Comparison of ENCODE assay signal across 22 cellular contexts in the genomic region with DNA sequence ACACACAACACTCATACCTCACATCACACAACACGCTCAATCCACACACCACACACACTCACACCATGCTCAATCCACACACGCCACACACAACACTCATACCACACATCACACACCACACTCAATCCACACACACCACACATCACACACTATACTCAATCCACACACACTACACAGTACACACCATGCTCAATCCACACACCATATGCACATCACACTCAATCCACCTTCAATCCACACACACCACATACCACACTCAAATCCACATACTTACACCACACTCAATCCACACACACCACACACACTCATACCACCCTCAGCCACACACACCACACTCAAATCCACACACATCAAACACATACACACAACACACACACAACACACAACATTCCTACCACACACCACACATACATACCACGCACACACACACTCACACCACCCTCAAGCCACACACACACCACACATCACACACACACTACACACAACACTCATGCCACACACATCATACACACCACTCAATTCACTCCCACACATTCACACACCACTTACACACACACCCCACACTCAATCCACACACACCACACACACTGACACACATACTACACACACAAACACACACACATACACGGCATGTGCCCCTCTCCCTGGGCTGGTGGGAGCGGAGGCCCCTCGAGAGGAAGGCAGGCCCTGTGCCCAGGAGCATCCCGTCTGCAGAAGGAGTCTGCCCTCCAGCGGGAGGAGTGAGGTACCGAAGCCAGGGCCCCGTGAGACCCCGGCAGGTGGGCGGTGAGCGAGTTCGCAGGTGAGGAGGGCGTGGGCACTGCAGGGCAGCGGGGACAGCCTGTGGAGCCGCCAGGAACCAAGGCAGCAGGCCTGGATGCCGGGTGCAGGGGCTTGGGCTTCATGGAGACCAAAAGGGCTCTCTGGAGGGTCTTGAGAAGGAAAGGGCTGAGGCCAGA. TPM values are rescaled to one million over a fixed set of nuclear protein-coding genes. Genes with fewer than 3 reads are reported as not detected.
A peak's percentile ranks its signal among the peaks of the same experiment; 100 is the strongest.
DNase-seq lines count a peak whose midpoint lies in the region; ATAC-seq and TF ChIP-seq lines count a peak whose summit lies in the region.
"Had no signal": no experiment of that assay in that cellular context is flagged by ENCODE, and none has a peak within 500 bp of the region (broad histone marks: within the 10 kb centered on the region; RNA-seq: fewer than 3 reads in every experiment).

No MANE protein-coding gene starts in this region.

- H3K36me3 ChIP-seq in RWPE2 (ENCODE audit: low read depth) (no peaks in the 10 kb centered on the region), trophoblast cell (ENCODE audit: control insufficient read depth in 1 of 2, insufficient read depth in 2 of 2, low read length in 2 of 2) (no peaks in the 10 kb centered on the region)
- H3K36me3 ChIP-seq: BE2C, heart left ventricle, transverse colon had no signal

- H3K9me3 ChIP-seq in RWPE2 (ENCODE audit: severe bottlenecking) = no peaks in the 10 kb centered on the region
- peaks cover 6% of the 10 kb centered on the region for H3K9me3 ChIP-seq in trophoblast cell (ENCODE audit: insufficient read depth, low read depth, low read length)
- H3K9me3 ChIP-seq: heart left ventricle, transverse colon had no signal

- WGBS in trophoblast cell (ENCODE audit: extremely low coverage, insufficient coverage, insufficient read length) = 99% methylated on average over 3 of the region's 18 CpGs

- no peak overlapping the region for H3K27ac Mint-ChIP-seq in activated naive CD4-positive, alpha-beta T cell treated with anti-CD3 and anti-CD28 coated beads, Interleukin-2, amount 10 ng/mL, durations not matched to agents 7 days and 5 days
- H3K27ac Mint-ChIP-seq: activated CD4-positive, alpha-beta T cell treated with anti-CD3 and anti-CD28 coated beads, Interleukin-2, amount 10 ng/mL, durations not matched to agents 7 days and 5 days had no signal

- H2BK12ac ChIP-seq in trophoblast cell (ENCODE audit: low read length) = no peak overlapping the region

- H3K27me3 Mint-ChIP-seq in activated naive CD4-positive, alpha-beta T cell treated with anti-CD3 and anti-CD28 coated beads, Interleukin-2, amount 10 ng/mL, durations not matched to agents 7 days and 5 days = peaks cover 24% of the 10 kb centered on the region
- H3K27me3 Mint-ChIP-seq: activated CD4-positive, alpha-beta T cell treated with anti-CD3 and anti-CD28 coated beads, Interleukin-2, amount 10 ng/mL, durations not matched to agents 7 days and 5 days had no signal

- DNase-seq in NCI-H1436 (lab: John Stamatoyannopoulos, UW) (peak; percentile 86), NCI-H1436 treated with DMSO at 0.1 percent for 48 hours (lab: John Stamatoyannopoulos, UW) (no peak), RWPE2 (ENCODE audit: low spot score) (no peak), trophoblast cell (no peak), NCI-H1092 treated with DMSO at 0.1 percent for 48 hours (lab: John Stamatoyannopoulos, UW) (no peak), SW480 (ENCODE audit: low spot score) (no peak)
- DNase-seq in activated naive CD4-positive, alpha-beta T cell treated with anti-CD3 and anti-CD28 coated beads, Interleukin-2, amount 10 ng/mL, durations not matched to agents 7 days and 5 days = no peak
- DNase-seq: activated CD4-positive, alpha-beta T cell treated with anti-CD3 and anti-CD28 coated beads, Interleukin-2, amount 10 ng/mL, durations not matched to agents 7 days and 5 days; activated CD8-positive, alpha-beta memory T cell treated with anti-CD3 and anti-CD28 coated beads, Interleukin-2, amount 50 U/mL, for 48 hours; activated gamma-delta T cell treated with Interleukin-2 at 50 U/mL for 16 hours; amygdala; BE2C; heart left ventricle; NCI-H1048; NCI-H510A treated with DMSO at 0.1 percent for 48 hours; stimulated activated CD4-positive, alpha-beta T cell treated with anti-CD3 and anti-CD28 coated beads, Interleukin-2, amount 100 ng/mL, for 24 hours; stimulated activated naive CD8-positive, alpha-beta T cell treated with anti-CD3 and anti-CD28 coated beads, Interleukin-15, Interleukin-2, amounts not matched to agents 100 U/mL and 50 U/mL, for 24 hours; transverse colon had no signal

- H3K4me3 ChIP-seq in RWPE2 (ENCODE audit: severe bottlenecking) (no peak overlapping the region), trophoblast cell (ENCODE audit: low read depth, low read length) (peak overlapping the region; percentile 42)
- H3K4me3 ChIP-seq: heart left ventricle, transverse colon had no signal

- H4K91ac ChIP-seq in trophoblast cell (ENCODE audit: low read depth, low read length) = no peak overlapping the region

- no peak overlapping the region for H2AFZ ChIP-seq in trophoblast cell (ENCODE audit: insufficient read depth, low read length, poor library complexity)
- H2AFZ ChIP-seq: parathyroid adenoma had no signal

- H3K27ac ChIP-seq in RWPE2 (ENCODE audit: poor library complexity, severe bottlenecking) (no peak overlapping the region), trophoblast cell (ENCODE audit: low read depth, low read length) (no peak overlapping the region)
- H3K27ac ChIP-seq: 22Rv1, heart left ventricle, KMS-11, parathyroid adenoma, transverse colon had no signal

- 0 out of 3 replicates have a peak, but pooled peaks have one; percentile 14 for ATAC-seq in RWPE2 (ENCODE audit: low read depth)
- ATAC-seq in esophagus mucosa = peak; percentile 21

- no peak overlapping the region for H2AK5ac ChIP-seq in trophoblast cell (ENCODE audit: low read length)

- no peaks in the 10 kb centered on the region for H3K79me2 ChIP-seq in trophoblast cell (ENCODE audit: control insufficient read depth, insufficient read depth, low read length, poor library complexity)
- H3K79me2 ChIP-seq: parathyroid adenoma had no signal

- no peak overlapping the region for H4K8ac ChIP-seq in trophoblast cell (ENCODE audit: low read depth, low read length)

- no peak overlapping the region for H3K4me3 Mint-ChIP-seq in activated naive CD4-positive, alpha-beta T cell treated with anti-CD3 and anti-CD28 coated beads, Interleukin-2, amount 10 ng/mL, durations not matched to agents 7 days and 5 days
- H3K4me3 Mint-ChIP-seq: activated CD4-positive, alpha-beta T cell treated with anti-CD3 and anti-CD28 coated beads, Interleukin-2, amount 10 ng/mL, durations not matched to agents 7 days and 5 days had no signal

- no peaks in the 10 kb centered on the region for H3K4me1 ChIP-seq in RWPE2 (ENCODE audit: insufficient read depth, poor library complexity, severe bottlenecking)
- H3K4me1 ChIP-seq in trophoblast cell (ENCODE audit: control insufficient read depth in 1 of 2, insufficient read depth in 2 of 2, low read length in 2 of 2) = no peaks in the 10 kb centered on the region
- H3K4me1 ChIP-seq: BE2C, parathyroid adenoma, transverse colon had no signal

- no peaks in the 10 kb centered on the region for H3K79me1 ChIP-seq in trophoblast cell (ENCODE audit: low read length)

- no peak for TF ChIP-seq CTCF in RWPE2 (IDR thresholded peaks at IDR 0.05; ENCODE audit: poor library complexity, severe bottlenecking)

- no peak overlapping the region for H2BK120ac ChIP-seq in trophoblast cell (ENCODE audit: insufficient read depth, low read length, poor library complexity)

- H3K27me3 ChIP-seq in RWPE2 (ENCODE audit: insufficient read depth, poor library complexity, severe bottlenecking) = no peaks in the 10 kb centered on the region
- H3K27me3 ChIP-seq in trophoblast cell (ENCODE audit: insufficient read depth, low read length) = no peaks in the 10 kb centered on the region

- H3K14ac ChIP-seq in trophoblast cell (ENCODE audit: low read length) = no peak overlapping the region

- H3K9ac ChIP-seq in trophoblast cell (ENCODE audit: low read length) = no peak overlapping the region
- H3K9ac ChIP-seq: KMS-11, parathyroid adenoma had no signal

- no peak overlapping the region for H3K4ac ChIP-seq in trophoblast cell (ENCODE audit: low read depth, low read length)

- H4K12ac ChIP-seq in trophoblast cell (ENCODE audit: low read depth, low read length) = no peak overlapping the region

- H3K23ac ChIP-seq in trophoblast cell (ENCODE audit: low read length) = peak overlapping the region; percentile 80

- CTCF ChIA-PET in activated naive CD4-positive, alpha-beta T cell treated with anti-CD3 and anti-CD28 coated beads, Interleukin-2, amount 10 ng/mL, durations not matched to agents 7 days and 5 days (lab: Charles Lee) = no interaction called here

- H3K18ac ChIP-seq in trophoblast cell (ENCODE audit: low read length) = no peak overlapping the region

- no peaks in the 10 kb centered on the region for H3K9me3 Mint-ChIP-seq in activated naive CD4-positive, alpha-beta T cell treated with anti-CD3 and anti-CD28 coated beads, Interleukin-2, amount 10 ng/mL, durations not matched to agents 7 days and 5 days
- H3K9me3 Mint-ChIP-seq: activated CD4-positive, alpha-beta T cell treated with anti-CD3 and anti-CD28 coated beads, Interleukin-2, amount 10 ng/mL, durations not matched to agents 7 days and 5 days had no signal

- no peak overlapping the region for H3K4me2 ChIP-seq in trophoblast cell (ENCODE audit: low read length)
- H3K4me2 ChIP-seq: KMS-11 had no signal

- H2BK5ac ChIP-seq in trophoblast cell (ENCODE audit: low read depth, low read length, poor library complexity) = no peak overlapping the region

- H3K4me1 Mint-ChIP-seq in activated naive CD4-positive, alpha-beta T cell treated with anti-CD3 and anti-CD28 coated beads, Interleukin-2, amount 10 ng/mL, durations not matched to agents 7 days and 5 days = no peaks in the 10 kb centered on the region
- H3K4me1 Mint-ChIP-seq: activated CD4-positive, alpha-beta T cell treated with anti-CD3 and anti-CD28 coated beads, Interleukin-2, amount 10 ng/mL, durations not matched to agents 7 days and 5 days had no signal

- H3K36me3 Mint-ChIP-seq in activated naive CD4-positive, alpha-beta T cell treated with anti-CD3 and anti-CD28 coated beads, Interleukin-2, amount 10 ng/mL, durations not matched to agents 7 days and 5 days = no peaks in the 10 kb centered on the region

RNA-seq across cellular contexts. Expression of a gene that starts 33.1 kb away (rescaled TPM):
- total RNA-seq in esophagus mucosa = 14.9 TPM
- 10.2 and 10.8 TPM in 2 replicates for polyA plus RNA-seq in trophoblast cell (2013)

RNA-seq across cellular contexts. Expression of a gene that starts 35.1 kb away (rescaled TPM):
- total RNA-seq in esophagus mucosa = not detected
- polyA plus RNA-seq in trophoblast cell (2013) = 0.06 and 0.14 TPM in 2 replicates
